In genomic region chr11:35511666-35512065, GRCh38 we compare ENCODE assay signal across 14 cellular contexts. TPM values are rescaled to one million over a fixed set of nuclear protein-coding genes. Genes with fewer than 3 reads are reported as not detected.
A peak's percentile ranks its signal among the peaks of the same experiment; 100 is the strongest.
DNase-seq lines count a peak whose midpoint lies in the region.
"Had no signal": no experiment of that assay in that cellular context is flagged by ENCODE, and none has a peak within 500 bp of the region (broad histone marks: within the 10 kb centered on the region; RNA-seq: fewer than 3 reads in every experiment).

No MANE protein-coding gene starts in this region.

- H3K36me3 ChIP-seq in Karpas-422 (ENCODE audit: insufficient read depth, low read length): no peaks in the 10 kb centered on the region
- H3K36me3 ChIP-seq: BE2C had no signal

- H3K9me2 ChIP-seq in Karpas-422 (replicated peaks; ENCODE audit: insufficient read depth, low read length): no peaks in the 10 kb centered on the region

- no peak overlapping the region for H3K4me2 ChIP-seq in Karpas-422 (ENCODE audit: low read depth, low read length, poor library complexity, severe bottlenecking)

- no peaks in the 10 kb centered on the region for H3K27me3 ChIP-seq in Karpas-422 (ENCODE audit: low read length)
- H3K27me3 ChIP-seq: BE2C had no signal

- no peaks in the 10 kb centered on the region for H4K20me1 ChIP-seq in Karpas-422 (ENCODE audit: insufficient read depth, low read depth, low read length)

- no peak overlapping the region for H3K9ac ChIP-seq in Karpas-422 (ENCODE audit: low read length)

- no peaks in the 10 kb centered on the region for H3K4me1 ChIP-seq in Karpas-422 (ENCODE audit: low read length)
- H3K4me1 ChIP-seq: BE2C had no signal

- H3K4me3 ChIP-seq in Karpas-422 (ENCODE audit: low read length): no peak overlapping the region

- peak; percentile 79 for DNase-seq in AG08396 (ENCODE audit: low spot score)
- peak; percentile 70 for DNase-seq in HS-5 (ENCODE audit: low read depth)
- DNase-seq in amniotic stem cell (lab: John Stamatoyannopoulos, UW): peak; percentile 64
- DNase-seq in iris pigment epithelial cell (ENCODE audit: low read depth): peak; percentile 78
- no peak for DNase-seq in SKM-1 (lab: John Stamatoyannopoulos, UW; ENCODE audit: unreplicated experiment)
- DNase-seq in NCI-H510A treated with DMSO at 0.1 percent for 48 hours (lab: John Stamatoyannopoulos, UW): no peak
- no peak for DNase-seq in HUDEP-2 (lab: John Stamatoyannopoulos, UW; ENCODE audit: unreplicated experiment in 76 of 76)
- DNase-seq in Karpas-422: no peak
- DNase-seq: activated CD4-positive, CD25-positive, alpha-beta regulatory T cell treated with anti-CD3 and anti-CD28 coated beads, Interleukin-2, amount 50 U/mL, for 72 hours; activated T-cell treated with anti-CD3 and anti-CD28 coated beads, Interleukin-2, amount 50 U/mL, for 72 hours; BE2C; DND-41; NCI-H526 treated with DMSO at 0.1 percent for 48 hours; stimulated activated CD4-positive, alpha-beta T cell treated with anti-CD3 and anti-CD28 coated beads, Interleukin-1b, Interleukin-23, amount 100 ng/mL, for 48 hours had no signal

- H2AFZ ChIP-seq in Karpas-422 (ENCODE audit: low read length): no peak overlapping the region

- H3K27ac ChIP-seq in Karpas-422 (ENCODE audit: low read length): no peak overlapping the region

- H3K9me3 ChIP-seq in Karpas-422 (ENCODE audit: low read length): no peaks in the 10 kb centered on the region
- H3K9me3 ChIP-seq: BE2C had no signal

- H3K79me2 ChIP-seq in Karpas-422 (ENCODE audit: low read length): no peaks in the 10 kb centered on the region

RNA-seq across cellular contexts. Expression of gene PAMR1, which starts 13.8 kb away (rescaled TPM):
- total RNA-seq in Karpas-422 (2014; rRNA removed; shearing (Covaris generic); ENCODE audit: low replicate concordance): not detected in 2 replicates
- total RNA-seq: activated T-cell treated with anti-CD3 and anti-CD28 coated beads, Interleukin-2, amount 50 U/mL, for 72 hours had no signal

Comparison
In these comparisons a context has a peak if more than half of its experiments do, and no peak if none do; other contexts are left out.
1. DNase-seq: peak in AG08396 (single experiment), HS-5 (single experiment), amniotic stem cell (single experiment) and iris pigment epithelial cell (single experiment); none in SKM-1 (single experiment), NCI-H510A treated with DMSO at 0.1 percent for 48 hours (single experiment), HUDEP-2 (0 of 76) and Karpas-422 (single experiment).